In genomic region chr19:47485210-47485609, GRCh38 we compare ENCODE assay signal across 11 cellular contexts. TPM values are rescaled to one million over a fixed set of nuclear protein-coding genes. Genes with fewer than 3 reads are reported as not detected.
DNase-seq lines count a peak whose midpoint lies in the region; ATAC-seq, FAIRE-seq and TF ChIP-seq lines count a peak whose summit lies in the region.
"Had no signal": no experiment of that assay in that cellular context is flagged by ENCODE, and none has a peak within 500 bp of the region (broad histone marks: within the 10 kb centered on the region; RNA-seq: fewer than 3 reads in every experiment).

No MANE protein-coding gene starts in this region.

- no peak for FAIRE-seq in urothelium cell line (lab: Jason Lieb, UNC)
- FAIRE-seq: G401.6 had no signal

- no peaks in the 10 kb centered on the region for H3K9me2 ChIP-seq in PC-3 (replicated peaks; ENCODE audit: low read length)

- no peak for TF ChIP-seq EP300 in sigmoid colon (IDR thresholded peaks at IDR 0.05)

- H3F3A ChIP-seq in PC-3 (ENCODE audit: low read length, unreplicated experiment): no peaks in the 10 kb centered on the region

- H3K27me3 ChIP-seq in PC-3 (ENCODE audit: low read length) (no peaks in the 10 kb centered on the region), dorsolateral prefrontal cortex (no peaks in the 10 kb centered on the region), sigmoid colon (no peaks in the 10 kb centered on the region)

- H3K27ac ChIP-seq in PC-3 (ENCODE audit: low read length) (no peak overlapping the region), dorsolateral prefrontal cortex (peak overlapping the region in 41 of 59 donors; percentile 81 to 98 (median 95)), sigmoid colon (peak overlapping the region; percentile 91 to 92 (median 92))

- no peak for ATAC-seq in PC-3

- H3K79me2 ChIP-seq in PC-3 (ENCODE audit: low read length): no peaks in the 10 kb centered on the region

- CTCF ChIA-PET in PC-3 (lab: Charles Lee): no interaction called here

- TF ChIP-seq CTCF in PC-3 (conservative IDR thresholded peaks at IDR 0.05; ENCODE audit: low read depth, low read length): no peak
- TF ChIP-seq CTCF in dorsolateral prefrontal cortex (IDR thresholded peaks at IDR 0.05 in 54 of 56, conservative IDR thresholded peaks at IDR 0.05 in 2 of 56; ENCODE audit: low read depth in 1 of 56, partially characterized antibody in 56 of 56): no peak
- no peak for TF ChIP-seq CTCF in sigmoid colon (IDR thresholded peaks at IDR 0.05)
- TF ChIP-seq CTCF in GM10266 (IDR thresholded peaks at IDR 0.05; ENCODE audit: control insufficient read depth, insufficient read depth, low read depth, missing control alignments): no peak

- no peaks in the 10 kb centered on the region for H3K36me3 ChIP-seq in PC-3 (ENCODE audit: low read depth, low read length)
- H3K36me3 ChIP-seq in sigmoid colon: peaks cover 0 to 41% (median 17%) of the 10 kb centered on the region in 4 donors

- no peak overlapping the region for H2AFZ ChIP-seq in PC-3 (ENCODE audit: low read length)

- H3K4me3 ChIP-seq in PC-3 (ENCODE audit: low read length): peak overlapping the region; percentile 89; the same call in 1 of the 2 replicates
- peak overlapping the region in 38 of 59 donors; percentile 66 to 94 (median 80) for H3K4me3 ChIP-seq in dorsolateral prefrontal cortex
- H3K4me3 ChIP-seq in sigmoid colon: no peak overlapping the region

- intact Hi-C loops in PC-3 (cut with micrococcal nuclease) (no loop called here), dorsolateral prefrontal cortex (cut with DNase I) (loop anchor here in 1 of 2 donors (2.0 kb wide), 1 partner anchor 30 kb away; the partner anchor contains the start of gene NAPA), sigmoid colon (cut with DNase I) (loop anchor here (2.0 kb wide), 2 partner anchors 30 to 48 kb away; partner anchors contain the start of gene NAPA)

- WGBS in sigmoid colon, 2 donors: 76 to 89% methylated on average over 6 of the region's 6 CpGs

- TF ChIP-seq POLR2A in GM19099 (IDR thresholded peaks at IDR 0.05; ENCODE audit: extremely low read depth, insufficient read length, low read depth): peak; percentile 15
- TF ChIP-seq POLR2A in sigmoid colon (IDR thresholded peaks at IDR 0.05): no peak

- H3K4me1 ChIP-seq in PC-3 (ENCODE audit: insufficient read depth, low read length) (no peaks in the 10 kb centered on the region), sigmoid colon (peaks cover 3 to 21% (median 16%) of the 10 kb centered on the region in 4 donors)

- no peaks in the 10 kb centered on the region for H4K20me1 ChIP-seq in PC-3 (ENCODE audit: low read length)

- BruUV-seq in PC-3 (replicated peaks; lab: Mats Ljungman, UMichigan): no TSS peak

- no peak for DNase-seq in PC-3
- DNase-seq in dorsolateral prefrontal cortex: no peak
- DNase-seq in sigmoid colon: no peak
- DNase-seq in HPDE6-E6E7 (ENCODE audit: extremely low spot score): no peak
- DNase-seq in urothelium cell line (ENCODE audit: low spot score): no peak
- DNase-seq in GM10266 (ENCODE audit: extremely low spot score): no peak
- no peak for DNase-seq in NCI-H2171 (lab: John Stamatoyannopoulos, UW)
- DNase-seq: NCI-H1694, SIG-M5 had no signal

- H3K9ac ChIP-seq in PC-3 (ENCODE audit: low read length): no peak overlapping the region; the same call in 1 of the 2 replicates

- H3K9me3 ChIP-seq in PC-3 (ENCODE audit: low read length): no peaks in the 10 kb centered on the region
- no peaks in the 10 kb centered on the region for H3K9me3 ChIP-seq in sigmoid colon

- peak overlapping the region; percentile 90 for H3K4me2 ChIP-seq in PC-3 (ENCODE audit: low read length)

- POLR2A ChIA-PET in PC-3 (lab: Charles Lee; ENCODE audit: unreplicated experiment): no interaction called here

RNA-seq across cellular contexts. Expression of gene KPTN, which starts 1.2 kb away (rescaled TPM):
- total RNA-seq in PC-3 (2014; rRNA removed) (8.0 and 18.3 TPM in 2 replicates), dorsolateral prefrontal cortex (10 to 100 TPM in 119 of 120 experiments, 1 to 10 TPM in 1; 9.5 to 40.3 (median 18.4) TPM), sigmoid colon (10 to 100 TPM in 1 of 4 donors, 1 to 10 TPM in 3; 4.4 to 10.0 (median 4.7) TPM)
- 10 to 100 TPM in 1 of 3 donors, 1 to 10 TPM in 2; 4.8 to 12.2 (median 8.1) TPM for polyA plus RNA-seq in sigmoid colon

RNA-seq across cellular contexts. Expression of gene SLC8A2, which starts 13.5 kb away (rescaled TPM):
- total RNA-seq in PC-3 (2014; rRNA removed): 0.33 TPM in 1 of 2 replicates, not detected in the other
- 100 to 1,000 TPM in 69 of 120 experiments, 10 to 100 TPM in 51; 22.2 to 179 (median 105) TPM for total RNA-seq in dorsolateral prefrontal cortex
- total RNA-seq in sigmoid colon: 10 to 100 TPM in 2 of 4 donors, 1 to 10 TPM in 2; 5.9 to 39.9 (median 19.0) TPM
- 1 to 10 TPM in 1 of 3 donors, not detected in 2; 1.1 TPM for polyA plus RNA-seq in sigmoid colon

RNA-seq across cellular contexts. Expression of gene NAPA, which starts 29.7 kb away (rescaled TPM):
- 75.1 and 95.9 TPM in 2 replicates for total RNA-seq in PC-3 (2014; rRNA removed)
- 100 to 1,000 TPM; 102 to 294 (median 206) TPM for total RNA-seq in dorsolateral prefrontal cortex
- total RNA-seq in sigmoid colon: 100 to 1,000 TPM in 1 of 4 donors, 10 to 100 TPM in 3; 84.9 to 167 (median 91.8) TPM
- polyA plus RNA-seq in sigmoid colon: 100 to 1,000 TPM in 2 of 3 donors, 10 to 100 TPM in 1; 94.2 to 139 (median 109) TPM

Comparison
In these comparisons a context has a peak if more than half of its experiments do, and no peak if none do; other contexts are left out.
1. H3K4me3 ChIP-seq: peak in PC-3 (single experiment) and dorsolateral prefrontal cortex (38 of 59); none in sigmoid colon (0 of 4).